Comparison of ENCODE assay signal across 28 cellular contexts in the genomic region with DNA sequence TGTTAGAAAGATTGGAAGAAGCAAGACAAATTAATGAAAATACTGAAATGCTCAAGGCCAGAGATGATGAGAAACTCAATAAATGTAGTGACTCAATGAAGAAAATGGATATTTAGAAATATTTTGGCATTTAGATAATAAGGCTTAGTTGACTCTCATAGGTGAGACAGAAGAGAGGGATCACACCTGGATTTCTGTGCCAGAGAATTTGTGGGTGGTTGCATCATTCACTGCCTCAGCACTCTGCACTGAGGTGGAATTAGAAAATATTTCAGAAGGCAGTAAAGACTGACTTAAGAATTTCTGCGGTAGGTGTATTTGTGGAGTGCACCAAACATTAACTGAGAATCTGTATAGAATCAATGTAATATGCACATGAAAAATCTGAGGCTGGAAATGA.
"Had no signal": no experiment of that assay in that cellular context is flagged by ENCODE, and none has a peak within 500 bp of the region (broad histone marks: within the 10 kb centered on the region; RNA-seq: fewer than 3 reads in every experiment).

No MANE protein-coding gene starts in this region.

- ATAC-seq: left colon; left lung; lower lobe of right lung; natural killer cell; right cardiac atrium; sciatic nerve; stimulated activated effector memory CD8-positive, alpha-beta T cell treated with anti-CD3 and anti-CD28 coated beads, Interleukin-12 subunit alpha, Interleukin-12 subunit beta, amount 100 ng/mL, for 72 hours had no signal

- H3K9me3 Mint-ChIP-seq: naive B cell, nephron progenitor cell, neural progenitor cell, type B pancreatic cell had no signal

- H3K4me1 Mint-ChIP-seq: immature natural killer cell; mesothelial cell of epicardium; naive B cell; natural killer cell; nephron progenitor cell; neural progenitor cell; stimulated activated effector memory CD8-positive, alpha-beta T cell treated with anti-CD3 and anti-CD28 coated beads, Interleukin-12 subunit alpha, Interleukin-12 subunit beta, amount 100 ng/mL, for 72 hours had no signal

- H3K36me3 Mint-ChIP-seq: mesothelial cell of epicardium; naive B cell; neural progenitor cell; stimulated activated effector memory CD8-positive, alpha-beta T cell treated with anti-CD3 and anti-CD28 coated beads, Interleukin-12 subunit alpha, Interleukin-12 subunit beta, amount 100 ng/mL, for 72 hours; type B pancreatic cell had no signal

- H3K27ac Mint-ChIP-seq: immature natural killer cell; mesothelial cell of epicardium; naive B cell; natural killer cell; nephron progenitor cell; neural progenitor cell; progenitor cell of endocrine pancreas; stimulated activated effector memory CD8-positive, alpha-beta T cell treated with anti-CD3 and anti-CD28 coated beads, Interleukin-12 subunit alpha, Interleukin-12 subunit beta, amount 100 ng/mL, for 72 hours; stimulated activated naive CD8-positive, alpha-beta T cell treated with anti-CD3 and anti-CD28 coated beads, Interleukin-15, Interleukin-2, amounts not matched to agents 100 ng/mL and 50 ng/mL, for 24 hours; type B pancreatic cell had no signal

- H2AFZ ChIP-seq: neural progenitor cell had no signal

- H3K9me3 ChIP-seq: left lung, lower lobe of right lung, ovary, tibial nerve, uterus had no signal

- H3K27me3 Mint-ChIP-seq: naive B cell; progenitor cell of endocrine pancreas; stimulated activated naive CD8-positive, alpha-beta T cell treated with anti-CD3 and anti-CD28 coated beads, Interleukin-15, Interleukin-2, amounts not matched to agents 100 ng/mL and 50 ng/mL, for 24 hours; type B pancreatic cell had no signal

- H3K4me2 ChIP-seq: neural progenitor cell had no signal

- H3K27me3 ChIP-seq: left lung, neural progenitor cell, ovary, tibial nerve, uterus had no signal

- H3K4me3 Mint-ChIP-seq: immature natural killer cell; mesothelial cell of epicardium; naive B cell; natural killer cell; nephron progenitor cell; neural progenitor cell; stimulated activated effector memory CD8-positive, alpha-beta T cell treated with anti-CD3 and anti-CD28 coated beads, Interleukin-12 subunit alpha, Interleukin-12 subunit beta, amount 100 ng/mL, for 72 hours; stimulated activated naive CD8-positive, alpha-beta T cell treated with anti-CD3 and anti-CD28 coated beads, Interleukin-15, Interleukin-2, amounts not matched to agents 100 ng/mL and 50 ng/mL, for 24 hours; type B pancreatic cell had no signal

- H3K9ac ChIP-seq: neural progenitor cell had no signal

- DNase-seq: hypothalamus; immature natural killer cell; kidney; left colon; left lung; lower lobe of right lung; mesendoderm; naive B cell; natural killer cell; nephron progenitor cell; ovary; retina; right cardiac atrium; stimulated activated CD4-positive, alpha-beta T cell treated with anti-CD3 and anti-CD28 coated beads, Interleukin-12 subunit alpha, Interleukin-12 subunit beta, amount 100 ng/mL, for 4 hours; stimulated activated CD4-positive, alpha-beta T cell treated with anti-CD3 and anti-CD28 coated beads, Interleukin-15, amount 100 ng/mL, for 24 hours; stimulated activated CD4-positive, alpha-beta T cell treated with anti-CD3 and anti-CD28 coated beads, Interleukin-2, amount 100 ng/mL, for 24 hours; stimulated activated CD4-positive, alpha-beta T cell treated with anti-CD3 and anti-CD28 coated beads, Interleukin-4, amount 100 ng/mL, for 24 hours; stimulated activated naive CD4-positive, alpha-beta T cell; uterus had no signal

- H3K4me3 ChIP-seq: left lung, lower lobe of right lung, neural progenitor cell, ovary, skin epidermis, tibial nerve, uterus had no signal

- H3K36me3 ChIP-seq: left lung, lower lobe of right lung, neural progenitor cell, ovary, tibial nerve, uterus had no signal

- H3K27ac ChIP-seq: left lung, lower lobe of right lung, neural progenitor cell, ovary, skin epidermis, tibial nerve, uterus had no signal

- H3K4me1 ChIP-seq: left lung, lower lobe of right lung, neural progenitor cell, tibial nerve, uterus had no signal
